In the genomic region with DNA sequence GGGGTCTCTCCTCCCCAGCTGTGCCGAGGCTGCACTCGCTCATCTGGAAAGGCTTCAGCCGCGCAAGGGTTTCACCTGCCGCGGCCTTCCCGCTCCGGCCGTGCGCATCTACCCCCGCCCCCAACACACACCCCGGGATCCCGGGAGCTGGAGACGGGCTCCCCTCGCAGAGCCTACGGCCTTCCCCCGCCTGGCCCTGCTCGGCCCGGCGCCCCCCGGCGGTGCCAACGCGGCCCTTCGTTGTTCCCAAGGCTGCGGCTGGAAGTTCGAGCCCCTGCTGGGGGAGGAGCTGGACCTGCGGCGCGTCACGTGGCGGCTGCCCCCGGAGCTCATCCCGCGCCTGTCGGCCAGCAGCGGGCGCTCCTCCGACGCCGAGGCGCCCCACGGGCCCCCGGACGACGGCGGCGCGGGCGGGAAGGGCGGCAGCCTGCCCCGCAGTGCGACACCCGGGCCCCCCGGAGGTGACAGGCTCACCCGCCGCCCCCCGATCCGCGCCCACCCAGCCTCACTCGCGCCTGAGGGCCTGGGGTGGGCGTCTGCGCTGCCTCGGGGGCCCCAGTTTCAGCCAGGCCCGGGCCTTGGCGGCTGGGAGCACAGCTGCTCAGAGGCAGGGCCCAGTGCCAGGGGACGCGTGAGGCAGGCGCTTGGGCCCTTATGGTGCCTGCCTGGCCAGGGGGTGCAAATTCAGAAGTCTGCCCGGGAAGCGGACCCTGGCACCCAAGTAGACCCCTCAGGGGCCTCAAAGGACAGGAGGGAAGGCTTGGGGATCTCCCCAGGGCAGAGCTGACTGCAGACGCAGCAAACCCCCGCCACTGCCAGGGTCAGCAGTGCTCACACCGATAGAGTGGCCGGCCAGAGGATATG, we compare ENCODE assay signal across 8 cellular contexts.
DNase-seq lines count a peak whose midpoint lies in the region; ATAC-seq lines count a peak whose summit lies in the region.

No MANE protein-coding gene starts in this region.

- no peaks in the 10 kb centered on the region; the same call in 1 of the 2 replicates for H3K4me1 ChIP-seq in HUES48 (ENCODE audit: control insufficient read depth, insufficient read depth, low read length)

- H3K9me3 ChIP-seq in HUES48 (ENCODE audit: control insufficient read depth, insufficient read depth, low read length), result no peaks in the 10 kb centered on the region

- H3K36me3 ChIP-seq in HUES48 (ENCODE audit: control insufficient read depth, insufficient read depth, low read length), result no peaks in the 10 kb centered on the region

- H3K4me3 ChIP-seq in HUES48 (ENCODE audit: low read depth, low read length), result peak overlapping the region; percentile 45; the same call in 1 of the 2 replicates

- H3K27ac ChIP-seq in HUES48 (ENCODE audit: low read depth, low read length), result no peak overlapping the region

- ATAC-seq in HG02840 (IDR thresholded peaks at IDR 0.05; ENCODE audit: low FRiP score, unreplicated experiment), result no peak

- H3K27me3 ChIP-seq in HUES48 (ENCODE audit: control insufficient read depth, insufficient read depth, low read length), result no peaks in the 10 kb centered on the region

- no peak overlapping the region for H3K9ac ChIP-seq in HUES48 (ENCODE audit: low read depth, low read length)

- DNase-seq in NCI-H2029 (lab: John Stamatoyannopoulos, UW) (peak; percentile 21), NCI-H2029 treated with DMSO at 0.1 percent for 48 hours (lab: John Stamatoyannopoulos, UW) (no peak), T1000 (lab: John Stamatoyannopoulos, UW) (peak; percentile 58), astrocyte of the hippocampus (ENCODE audit: low read depth, low spot score) (peak; percentile 79), iPS-NIHi7 (ENCODE audit: extremely low spot score) (peak; percentile 89)
- peak in 3 of 4 experiments; percentile 41 to 69 (median 49) for DNase-seq in stimulated activated CD4-positive, alpha-beta T cell treated with anti-CD3 and anti-CD28 coated beads, Interleukin-1b, Interleukin-23, amount 100 ng/mL, for 24 hours (ENCODE audit: low read depth in 4 of 4, low spot score in 1 of 4)
